In the genomic region with DNA sequence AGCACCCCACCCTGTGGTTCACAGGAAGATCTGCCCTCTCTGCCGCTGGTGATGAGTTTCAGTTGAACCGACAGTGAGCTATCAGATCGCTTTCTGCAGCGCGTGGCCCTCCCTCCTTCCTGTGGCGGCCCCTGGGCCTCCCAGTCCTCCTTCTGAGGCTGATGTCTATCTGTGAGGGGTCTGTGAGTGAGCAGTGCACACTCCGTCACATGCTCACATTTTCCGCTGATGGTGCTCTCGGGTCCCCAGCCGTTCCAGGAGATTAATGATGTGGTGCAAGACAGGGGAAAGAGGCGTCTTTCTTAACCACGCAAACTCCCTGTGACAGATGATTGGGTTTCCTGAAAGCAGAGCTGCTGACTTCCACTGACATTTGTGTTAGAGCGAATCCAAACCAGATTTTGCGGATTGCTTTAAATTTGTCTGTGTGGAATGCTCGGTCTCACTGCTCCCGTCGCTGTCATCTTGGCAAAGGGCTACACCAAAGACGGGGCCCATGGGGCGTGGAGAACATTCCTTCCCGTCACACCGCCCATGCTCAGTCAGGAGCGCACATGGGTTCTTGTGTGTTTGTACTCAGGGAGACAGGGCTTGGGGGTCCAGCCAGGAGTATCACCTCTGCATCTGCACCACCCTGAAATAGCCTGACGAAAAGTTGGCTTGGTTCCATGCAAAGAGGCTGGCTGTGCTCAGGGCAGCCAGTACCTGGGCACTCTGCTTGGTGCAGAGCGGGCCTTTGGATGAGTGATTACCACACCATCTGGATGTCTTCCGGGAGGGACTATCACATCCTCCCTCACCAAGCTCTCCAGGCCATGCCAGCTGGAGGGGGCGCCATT, we compare ENCODE assay signal across 8 cellular contexts.
DNase-seq lines count a peak whose midpoint lies in the region; ATAC-seq, FAIRE-seq and TF ChIP-seq lines count a peak whose summit lies in the region.

No MANE protein-coding gene starts in this region.

- no peak for TF ChIP-seq POLR2A in thyroid gland (IDR thresholded peaks at IDR 0.05)

- H3K27ac ChIP-seq in mucosa of rectum (ENCODE audit: low read depth in 2 of 2, low read length in 2 of 2) (peak overlapping the region; percentile 32 to 39), thyroid gland (no peak overlapping the region)

- 26 to 28% methylated on average over 22 to 24 of the region's 26 CpGs for WGBS in thyroid gland, 2 donors

- H3K9ac ChIP-seq in mucosa of rectum (ENCODE audit: low read depth in 1 of 2, low read length in 2 of 2), result no peak overlapping the region

- H3K4me1 ChIP-seq in mucosa of rectum (ENCODE audit: control insufficient read depth in 2 of 2, insufficient read depth in 2 of 2, low read length in 2 of 2) (peaks cover 0 to 2% of the 10 kb centered on the region in 2 donors), thyroid gland (peaks cover 4 to 12% of the 10 kb centered on the region in 2 donors)

- H3K9me3 ChIP-seq in mucosa of rectum (ENCODE audit: control insufficient read depth in 2 of 2, low read length in 2 of 2) (peaks cover 3 to 13% of the 10 kb centered on the region in 2 donors), thyroid gland (no peaks in the 10 kb centered on the region)

- H3K27me3 ChIP-seq in mucosa of rectum (ENCODE audit: control insufficient read depth in 2 of 2, insufficient read depth in 2 of 2, low read length in 2 of 2), result no peaks in the 10 kb centered on the region
- H3K27me3 ChIP-seq in thyroid gland, result no peaks in the 10 kb centered on the region

- no peak for FAIRE-seq in frontal cortex (lab: Jason Lieb, UNC)

- intact Hi-C loops in thyroid gland (cut with DNase I), result no loop called here

- H3K4me3 ChIP-seq in cardiac fibroblast (replicated peaks in 1 of 2; ENCODE audit: low read depth in 2 of 2, low read length in 2 of 2) (no peak overlapping the region), mucosa of rectum (ENCODE audit: low read length in 2 of 2) (peak overlapping the region in 1 of 2 donors; percentile 44), thyroid gland (replicated peaks in 1 of 3) (no peak overlapping the region)

- no peaks in the 10 kb centered on the region for H3K36me3 ChIP-seq in mucosa of rectum (ENCODE audit: control insufficient read depth in 2 of 2, insufficient read depth in 2 of 2, low read length in 2 of 2)
- no peaks in the 10 kb centered on the region for H3K36me3 ChIP-seq in thyroid gland

- ATAC-seq in GM21515 (IDR thresholded peaks at IDR 0.05; ENCODE audit: unreplicated experiment), result peak; percentile 68

- DNase-seq in CMK (ENCODE audit: low read depth), result peak; percentile 98
- DNase-seq in MV-4-11 (lab: John Stamatoyannopoulos, UW), result peak; percentile 97
- peak; percentile 39 to 79 for DNase-seq in cardiac fibroblast (ENCODE audit: low read depth in 2 of 2)
- DNase-seq in thyroid gland, result peak; percentile 46 to 55
- DNase-seq in frontal cortex (ENCODE audit: low spot score in 2 of 2), result no peak
- no peak for DNase-seq in SHP77 treated with DMSO at 0.1 percent for 48 hours (lab: John Stamatoyannopoulos, UW)

- TF ChIP-seq CTCF in cardiac fibroblast (IDR thresholded peaks at IDR 0.05; ENCODE audit: low read depth, low read length), result no peak
- TF ChIP-seq CTCF in thyroid gland (IDR thresholded peaks at IDR 0.05), result no peak

Comparison
In these comparisons a context has a peak if more than half of its experiments do, and no peak if none do; other contexts are left out.
1. DNase-seq: peak in CMK (single experiment), MV-4-11 (single experiment), cardiac fibroblast (2 of 2) and thyroid gland (2 of 2); none in frontal cortex (0 of 2) and SHP77 treated with DMSO at 0.1 percent for 48 hours (single experiment).
2. H3K27ac ChIP-seq: peak in mucosa of rectum (2 of 2); none in thyroid gland (0 of 3).